ENCODE assay signal across 8 cellular contexts in genomic region chr15:32994810-32995424, GRCh38.
A peak's percentile ranks its signal among the peaks of the same experiment; 100 is the strongest.
DNase-seq lines count a peak whose midpoint lies in the region; ATAC-seq and TF ChIP-seq lines count a peak whose summit lies in the region.

No MANE protein-coding gene starts in this region.

- ATAC-seq in GM18868 (IDR thresholded peaks at IDR 0.05; ENCODE audit: unreplicated experiment) (peak; percentile 42), omental fat pad (ENCODE audit: low FRiP score) (no peak)

- TF ChIP-seq CTCF in fibroblast of mammary gland (conservative IDR thresholded peaks at IDR 0.05; ENCODE audit: control insufficient read depth, insufficient read depth, low read depth, low read length) (peak; percentile 67), omental fat pad (IDR thresholded peaks at IDR 0.05) (no peak)

- DNase-seq in ACHN (peak; percentile 41), RKO (ENCODE audit: low spot score) (peak; percentile 49), fibroblast of mammary gland (ENCODE audit: low read depth) (peak; percentile 71), superior temporal gyrus (ENCODE audit: extremely low spot score) (peak; percentile 72), omental fat pad (ENCODE audit: low spot score) (no peak), T-helper 1 cell (no peak)
- DNase-seq in activated T-cell treated with anti-CD3 and anti-CD28 coated beads, Interleukin-2, amount 50 U/mL, for 48 hours: no peak

- in situ Hi-C loops in ACHN (cut with HindIII; ENCODE audit: low pct_ligation_motif_present, low pct_unique_long_range_greater_than_20kb, low sequenced_read_pairs): loop anchor here (25.0 kb wide), 1 partner anchor 158 kb away; no protein-coding TSS in a partner anchor

- H3K4me3 ChIP-seq in fibroblast of mammary gland (ENCODE audit: control insufficient read depth, low read depth, low read length): no peak overlapping the region

Comparison
In these comparisons a context has a peak if more than half of its experiments do, and no peak if none do; other contexts are left out.
1. DNase-seq: peak in ACHN (single experiment), RKO (single experiment), fibroblast of mammary gland (single experiment) and superior temporal gyrus (single experiment); none in omental fat pad (single experiment), T-helper 1 cell (0 of 5) and activated T-cell treated with anti-CD3 and anti-CD28 coated beads, Interleukin-2, amount 50 U/mL, for 48 hours (0 of 2).